Comparison of ENCODE assay signal across 33 cellular contexts in the genomic region with DNA sequence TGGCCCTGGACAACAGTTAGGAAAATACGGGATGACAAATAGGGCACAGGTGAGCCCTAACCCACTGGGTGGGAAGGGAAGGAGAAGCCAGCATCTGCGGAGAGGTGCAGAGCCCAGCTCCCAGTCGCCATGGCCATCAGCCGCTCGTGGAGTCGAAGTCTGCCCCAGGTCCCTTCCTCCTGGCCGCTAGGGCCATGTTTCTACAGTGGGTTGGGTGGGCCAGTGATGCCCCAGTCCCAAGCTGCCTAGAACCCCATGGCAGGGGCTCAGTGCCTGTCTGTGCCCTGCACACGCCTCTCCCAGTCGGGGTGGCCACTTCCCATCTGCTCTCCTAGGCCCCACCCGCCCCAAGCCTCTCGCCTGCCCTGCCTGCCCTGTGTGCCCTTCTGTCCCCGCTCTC. TPM values are rescaled to one million over a fixed set of nuclear protein-coding genes. Genes with fewer than 3 reads are reported as not detected.
"Had no signal": no experiment of that assay in that cellular context is flagged by ENCODE, and none has a peak within 500 bp of the region (broad histone marks: within the 10 kb centered on the region; RNA-seq: fewer than 3 reads in every experiment).

No MANE protein-coding gene starts in this region.

- H3K36me3 ChIP-seq: adrenal gland, brain microvascular endothelial cell, breast epithelium had no signal

- H3K9me3 ChIP-seq: adrenal gland, body of pancreas, breast epithelium had no signal

- H3K27me3 ChIP-seq: adrenal gland, body of pancreas, brain microvascular endothelial cell had no signal

- H3K4me3 ChIP-seq: adrenal gland, body of pancreas, breast epithelium had no signal

- DNase-seq: activated B cell treated with CpG ODN at 0.5 μM for 24 hours; activated CD4-positive, alpha-beta memory T cell treated with anti-CD3 and anti-CD28 coated beads for 36 hours; activated CD4-positive, alpha-beta T cell treated with anti-CD3 and anti-CD28 coated beads for 4 hours; activated CD4-positive, alpha-beta T cell treated with anti-CD3 and anti-CD28 coated beads, Interleukin-2, amount 10 ng/mL, durations not matched to agents 24 days and 14 days; activated CD4-positive, alpha-beta T cell treated with anti-CD3 and anti-CD28 coated beads, Interleukin-2, amount 50 U/mL, for 1 hour; activated CD4-positive, alpha-beta T cell treated with anti-CD3 and anti-CD28 coated beads, Interleukin-2, amount 50 U/mL, for 4 hours; activated CD4-positive, CD25-positive, alpha-beta regulatory T cell treated with anti-CD3 and anti-CD28 coated beads, Interleukin-2, amount 50 U/mL, for 72 hours; activated CD8-positive, alpha-beta memory T cell treated with anti-CD3 and anti-CD28 coated beads, Interleukin-2, amount 50 U/mL, for 4 hours; activated CD8-positive, alpha-beta T cell treated with anti-CD3 and anti-CD28 coated beads for 36 hours; activated effector memory CD4-positive, alpha-beta T cell treated with anti-CD3 and anti-CD28 coated beads, Interleukin-2, amount 50 U/mL, for 16 hours; activated gamma-delta T cell treated with Interleukin-2 at 50 U/mL for 16 hours; activated naive CD4-positive, alpha-beta T cell; activated naive CD4-positive, alpha-beta T cell treated with anti-CD3 and anti-CD28 coated beads for 36 hours; activated naive CD4-positive, alpha-beta T cell treated with anti-CD3 and anti-CD28 coated beads, Interleukin-2, amount 50 U/mL, for 16 hours; activated naive CD8-positive, alpha-beta T cell treated with anti-CD3 and anti-CD28 coated beads for 36 hours; activated T-cell treated with anti-CD3 and anti-CD28 coated beads for 4 hours; activated T-cell treated with anti-CD3 and anti-CD28 coated beads, Interleukin-2, amount 50 U/mL, for 1 hour; activated T-cell treated with anti-CD3 and anti-CD28 coated beads, Interleukin-2, amount 50 U/mL, for 4 hours; activated T-cell treated with anti-CD3 and anti-CD28 coated beads, Interleukin-2, amount 50 U/mL, for 72 hours; adrenal gland; amniotic stem cell; aorta; body of pancreas; brain microvascular endothelial cell; central memory CD4-positive, alpha-beta T cell; T-cell; T-helper 17 cell had no signal

- H3K4me1 ChIP-seq: adrenal gland, body of pancreas, breast epithelium had no signal

- H3K27ac ChIP-seq: adrenal gland, body of pancreas, brain microvascular endothelial cell, breast epithelium, VCaP had no signal

- ATAC-seq: activated CD8-positive, alpha-beta T cell treated with anti-CD3 and anti-CD28 coated beads for 36 hours; activated naive CD4-positive, alpha-beta T cell treated with anti-CD3 and anti-CD28 coated beads, Interleukin-2, amount 50 U/mL, for 72 hours; activated T-cell treated with anti-CD3 and anti-CD28 coated beads, Interleukin-2, amount 50 U/mL, for 4 hours; activated T-cell treated with anti-CD3 and anti-CD28 coated beads, Interleukin-2, amount 50 U/mL, for 72 hours; activated T-helper 17 cell treated with anti-CD3 and anti-CD28 coated beads, Interleukin-2, amount 50 U/mL, for 72 hours; body of pancreas; T-cell; T-helper 17 cell had no signal

RNA-seq across cellular contexts. Expression of gene OLFM1, which starts 34.8 kb away (rescaled TPM):
- total RNA-seq: activated B cell treated with CpG ODN at 0.5 μM for 24 hours; activated CD4-positive, alpha-beta memory T cell treated with anti-CD3 and anti-CD28 coated beads for 36 hours; activated CD8-positive, alpha-beta memory T cell treated with anti-CD3 and anti-CD28 coated beads for 36 hours; activated CD8-positive, alpha-beta T cell treated with anti-CD3 and anti-CD28 coated beads for 36 hours; activated naive CD4-positive, alpha-beta T cell treated with anti-CD3 and anti-CD28 coated beads for 36 hours; activated naive CD4-positive, alpha-beta T cell treated with anti-CD3 and anti-CD28 coated beads, Interleukin-2, amount 50 U/mL, for 72 hours; activated naive CD8-positive, alpha-beta T cell treated with anti-CD3 and anti-CD28 coated beads for 36 hours; T-helper 17 cell; T-helper 2 cell treated with Interferon-gamma antibody and Interleukin-4, amounts not matched to agents 100 ng/mL and 5 ng/mL, for 36 hours had no signal
